13 cellular contexts compared by ENCODE assay signal in genomic region chr7:135385209-135385608, GRCh38.
DNase-seq lines count a peak whose midpoint lies in the region; ATAC-seq and TF ChIP-seq lines count a peak whose summit lies in the region.
"Had no signal": no experiment of that assay in that cellular context is flagged by ENCODE, and none has a peak within 500 bp of the region (broad histone marks: within the 10 kb centered on the region; RNA-seq: fewer than 3 reads in every experiment).

No MANE protein-coding gene starts in this region.

- no peaks in the 10 kb centered on the region for H4K20me1 ChIP-seq in hepatocyte (ENCODE audit: insufficient read depth, poor library complexity, severe bottlenecking)

- TF ChIP-seq POLR2A in testis (IDR thresholded peaks at IDR 0.05), result no peak

- no peaks in the 10 kb centered on the region for H3K9me2 ChIP-seq in hepatocyte (replicated peaks; ENCODE audit: insufficient read depth)

- H3K27me3 ChIP-seq in adipocyte (replicated peaks; ENCODE audit: control insufficient read depth, insufficient read depth, low read length), result no peaks in the 10 kb centered on the region
- H3K27me3 ChIP-seq in hepatocyte, result no peaks in the 10 kb centered on the region
- H3K27me3 ChIP-seq in testis, result no peaks in the 10 kb centered on the region
- H3K27me3 ChIP-seq in SJCRH30, result no peaks in the 10 kb centered on the region
- H3K27me3 ChIP-seq: tibial nerve had no signal

- no peak overlapping the region for H2AFZ ChIP-seq in hepatocyte

- H3K4me2 ChIP-seq in hepatocyte, result no peak overlapping the region

- H3K27ac ChIP-seq in hepatocyte (no peak overlapping the region), testis (no peak overlapping the region), SJCRH30 (no peak overlapping the region)
- H3K27ac ChIP-seq: tibial nerve had no signal

- H3K9me3 ChIP-seq in adipocyte (ENCODE audit: control insufficient read depth, low read length) (no peaks in the 10 kb centered on the region), hepatocyte (ENCODE audit: low read depth) (no peaks in the 10 kb centered on the region), testis (no peaks in the 10 kb centered on the region), SJCRH30 (replicated peaks) (no peaks in the 10 kb centered on the region)
- H3K9me3 ChIP-seq: tibial nerve had no signal

- DNase-seq in NCI-H748 (lab: John Stamatoyannopoulos, UW; ENCODE audit: unreplicated experiment) (peak; percentile 26), NCI-H748 treated with DMSO at 0.1 percent for 48 hours (lab: John Stamatoyannopoulos, UW) (no peak), adipocyte (ENCODE audit: low read depth) (peak; percentile 70), hepatocyte (ENCODE audit: low spot score) (peak; percentile 29), testis (peak; percentile 82), NCI-H526 (lab: John Stamatoyannopoulos, UW) (no peak), SJCRH30 (no peak)
- DNase-seq: activated CD4-positive, alpha-beta T cell treated with anti-CD3 and anti-CD28 coated beads for 36 hours; activated T-cell treated with anti-CD3 and anti-CD28 coated beads, Interleukin-2, amount 50 U/mL, for 48 hours; MM.1S; small intestine had no signal

- TF ChIP-seq CTCF in hepatocyte (IDR thresholded peaks at IDR 0.05; ENCODE audit: poor library complexity), result no peak
- TF ChIP-seq CTCF in testis (IDR thresholded peaks at IDR 0.05), result no peak

- intact Hi-C loops in testis (cut with DNase I; ENCODE audit: low total_unique reads), result no loop called here

- H3K79me2 ChIP-seq in hepatocyte, result no peaks in the 10 kb centered on the region

- no peak overlapping the region for H3K9ac ChIP-seq in adipocyte (ENCODE audit: low read length)

- no peak overlapping the region for H3K4me3 ChIP-seq in adipocyte (ENCODE audit: low read length)
- no peak overlapping the region for H3K4me3 ChIP-seq in hepatocyte
- H3K4me3 ChIP-seq in testis, result no peak overlapping the region
- H3K4me3 ChIP-seq in SJCRH30, result no peak overlapping the region
- H3K4me3 ChIP-seq: tibial nerve had no signal

- H3K4me1 ChIP-seq in adipocyte (ENCODE audit: control insufficient read depth, insufficient read depth, low read length), result peaks cover 31% of the 10 kb centered on the region
- H3K4me1 ChIP-seq in hepatocyte (ENCODE audit: insufficient read depth), result no peaks in the 10 kb centered on the region
- peaks cover 16% of the 10 kb centered on the region for H3K4me1 ChIP-seq in testis
- peaks cover 14% of the 10 kb centered on the region for H3K4me1 ChIP-seq in SJCRH30

- H3K36me3 ChIP-seq in adipocyte (ENCODE audit: control insufficient read depth, insufficient read depth, low read length, severe bottlenecking), result peaks cover 6% of the 10 kb centered on the region
- no peaks in the 10 kb centered on the region for H3K36me3 ChIP-seq in hepatocyte (replicated peaks; ENCODE audit: insufficient read depth, low read depth)
- H3K36me3 ChIP-seq in testis (ENCODE audit: low read depth, missing control alignments), result no peaks in the 10 kb centered on the region
- H3K36me3 ChIP-seq in SJCRH30, result peaks cover 2% of the 10 kb centered on the region; the same call in 1 of the 2 replicates

- WGBS in hepatocyte (ENCODE audit: low lambda C conversion rate, missing lambda C conversion rate), result 93% methylated on average over 3 of the region's 3 CpGs
- WGBS in testis, 2 donors, result 22 to 53% methylated on average over 3 of the region's 3 CpGs

- no peak for ATAC-seq in GM21390 (IDR thresholded peaks at IDR 0.05; ENCODE audit: unreplicated experiment)
- ATAC-seq: activated CD4-positive, alpha-beta T cell treated with anti-CD3 and anti-CD28 coated beads for 36 hours had no signal

Comparison
In these comparisons a context has a peak if more than half of its experiments do, and no peak if none do; other contexts are left out.
1. DNase-seq: peak in NCI-H748 (single experiment), adipocyte (single experiment), hepatocyte (single experiment) and testis (single experiment); none in NCI-H748 treated with DMSO at 0.1 percent for 48 hours (single experiment), NCI-H526 (0 of 2) and SJCRH30 (0 of 2).